In the genomic region with DNA sequence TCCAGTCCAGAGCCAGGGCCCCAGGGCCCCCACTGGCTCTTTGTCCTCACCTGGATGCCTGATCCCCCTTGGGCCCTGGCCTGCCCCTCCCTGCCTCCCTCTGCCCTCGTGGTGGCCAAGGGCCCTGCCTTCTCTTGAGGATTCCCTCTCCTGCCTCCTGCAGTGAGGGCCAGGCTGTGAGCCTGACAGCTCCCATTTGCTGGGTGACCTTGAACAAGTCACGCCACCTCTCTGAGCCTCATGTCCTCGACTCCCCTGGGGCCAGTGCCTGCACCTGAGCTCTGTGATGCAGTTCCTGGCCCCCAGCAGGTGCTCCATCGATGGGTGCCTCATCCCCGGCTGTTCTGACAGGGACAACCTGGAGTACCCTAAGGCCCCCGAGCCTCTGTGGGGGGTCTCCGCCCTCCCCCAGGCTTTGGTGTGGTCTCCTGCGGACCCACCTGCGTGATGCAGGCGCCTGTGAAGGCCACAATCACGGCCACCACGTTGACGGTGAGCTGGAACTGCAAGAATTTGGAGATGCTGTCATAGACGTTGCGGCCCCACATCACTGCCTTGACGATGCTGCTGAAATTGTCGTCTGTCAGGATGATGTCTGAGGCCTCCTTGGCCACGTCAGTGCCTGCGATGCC, we compare ENCODE assay signal across 20 cellular contexts. TPM values are rescaled to one million over a fixed set of nuclear protein-coding genes. Genes with fewer than 3 reads are reported as not detected.
DNase-seq lines count a peak whose midpoint lies in the region; ATAC-seq and TF ChIP-seq lines count a peak whose summit lies in the region.
"Had no signal": no experiment of that assay in that cellular context is flagged by ENCODE, and none has a peak within 500 bp of the region (broad histone marks: within the 10 kb centered on the region; RNA-seq: fewer than 3 reads in every experiment).

No MANE protein-coding gene starts in this region.

- H3K4me2 ChIP-seq in BLaER1 (peak overlapping the region; percentile 89), OCI-LY7 (ENCODE audit: low read length) (peak overlapping the region; percentile 0; the same call in 1 of the 2 replicates)
- H3K4me2 ChIP-seq: SK-N-SH had no signal

- CTCF ChIA-PET in OCI-LY7 (lab: Charles Lee; ENCODE audit: unreplicated experiment) = interaction anchor here (1.3 kb wide), 1 partner anchor 394 kb away, joined by 6 read pairs; no protein-coding TSS in a partner anchor

- H3K36me3 ChIP-seq in BLaER1 (peaks cover 43% of the 10 kb centered on the region), OCI-LY7 (ENCODE audit: insufficient read depth, low read length) (no peaks in the 10 kb centered on the region), thyroid gland (no peaks in the 10 kb centered on the region)

- TF ChIP-seq POLR2A in thyroid gland (IDR thresholded peaks at IDR 0.05) = no peak

- H3K27me3 ChIP-seq in BLaER1 (no peaks in the 10 kb centered on the region), thyroid gland (no peaks in the 10 kb centered on the region)

- H3K27ac ChIP-seq in BLaER1 (peak overlapping the region; percentile 87), OCI-LY7 (ENCODE audit: low read depth, low read length, poor library complexity, severe bottlenecking) (no peak overlapping the region), thyroid gland (no peak overlapping the region)

- H3K36me3 Mint-ChIP-seq in stimulated activated effector memory CD8-positive, alpha-beta T cell treated with anti-CD3 and anti-CD28 coated beads, Interleukin-12 subunit alpha, Interleukin-12 subunit beta, amount 100 ng/mL, for 72 hours = no peaks in the 10 kb centered on the region
- H3K36me3 Mint-ChIP-seq: IgD-negative memory B cell had no signal

- WGBS in thyroid gland, 2 donors = 57 to 86% methylated on average over 9 to 14 of the region's 19 CpGs

- no peaks in the 10 kb centered on the region for H3K9me3 ChIP-seq in BLaER1
- H3K9me3 ChIP-seq in OCI-LY7 (ENCODE audit: low read length) = no peaks in the 10 kb centered on the region
- H3K9me3 ChIP-seq in thyroid gland = no peaks in the 10 kb centered on the region
- H3K9me3 ChIP-seq: SK-N-SH had no signal

- peak overlapping the region; percentile 52 for H3K27ac Mint-ChIP-seq in stimulated activated effector memory CD8-positive, alpha-beta T cell treated with anti-CD3 and anti-CD28 coated beads, Interleukin-12 subunit alpha, Interleukin-12 subunit beta, amount 100 ng/mL, for 72 hours
- H3K27ac Mint-ChIP-seq: IgD-negative memory B cell had no signal

- no peaks in the 10 kb centered on the region for H3K79me2 ChIP-seq in OCI-LY7 (ENCODE audit: insufficient read depth, low read depth, low read length)

- H3K9me3 Mint-ChIP-seq in stimulated activated effector memory CD8-positive, alpha-beta T cell treated with anti-CD3 and anti-CD28 coated beads, Interleukin-12 subunit alpha, Interleukin-12 subunit beta, amount 100 ng/mL, for 72 hours = no peaks in the 10 kb centered on the region
- H3K9me3 Mint-ChIP-seq: IgD-negative memory B cell had no signal

- ATAC-seq in left lobe of liver = peak; percentile 4
- ATAC-seq in stimulated activated effector memory CD8-positive, alpha-beta T cell treated with anti-CD3 and anti-CD28 coated beads, Interleukin-12 subunit alpha, Interleukin-12 subunit beta, amount 100 ng/mL, for 72 hours = no peak
- no peak for ATAC-seq in activated CD4-positive, CD25-positive, alpha-beta regulatory T cell treated with anti-CD3 and anti-CD28 coated beads, Interleukin-2, amount 50 U/mL, for 24 hours

- intact Hi-C loops in OCI-LY7 (cut with micrococcal nuclease; ENCODE audit: unreplicated experiment) (loop anchor here (1.0 to 2.0 kb wide), 3 partner anchors 46 to 394 kb away; no protein-coding TSS in a partner anchor), thyroid gland (cut with DNase I) (loop anchor here (5.0 kb wide), 1 partner anchor 397 kb away; no protein-coding TSS in a partner anchor)

- H2AFZ ChIP-seq in OCI-LY7 (ENCODE audit: low read length) = no peak overlapping the region; the same call in 1 of the 2 replicates

- no TSS peak for BruUV-seq in OCI-LY7 (replicated peaks; lab: Mats Ljungman, UMichigan)

- no peaks in the 10 kb centered on the region for H3K9me2 ChIP-seq in OCI-LY7 (ENCODE audit: insufficient read depth, low read length)
- H3K9me2 ChIP-seq: SK-N-SH had no signal

- no peak for TF ChIP-seq CTCF in OCI-LY7 (conservative IDR thresholded peaks at IDR 0.05; ENCODE audit: low read length)
- TF ChIP-seq CTCF in thyroid gland (IDR thresholded peaks at IDR 0.05) = no peak

- H4K20me1 ChIP-seq in BLaER1 (no peaks in the 10 kb centered on the region), OCI-LY7 (ENCODE audit: insufficient read depth, low read length) (no peaks in the 10 kb centered on the region)

- H3K4me3 ChIP-seq in BLaER1 (no peak overlapping the region; the same call in 1 of the 2 replicates), OCI-LY7 (ENCODE audit: low read depth, low read length, poor library complexity, severe bottlenecking) (no peak overlapping the region), thyroid gland (replicated peaks in 1 of 3) (no peak overlapping the region)

- DNase-seq in OCI-LY7 (ENCODE audit: low spot score) (no peak), left lobe of liver (ENCODE audit: low spot score) (no peak), thyroid gland (no peak)
- no peak for DNase-seq in stimulated activated effector memory CD8-positive, alpha-beta T cell treated with anti-CD3 and anti-CD28 coated beads, Interleukin-12 subunit alpha, Interleukin-12 subunit beta, amount 100 ng/mL, for 72 hours (ENCODE audit: low spot score in 2 of 2)
- no peak for DNase-seq in stimulated activated CD4-positive, alpha-beta T cell treated with anti-CD3 and anti-CD28 coated beads, Interleukin-4, amount 100 ng/mL, for 1 hour
- DNase-seq: DMS153, DND-41, NCI-H1092, NCI-H1417 treated with DMSO at 0.1 percent for 48 hours, NCI-H1694 treated with DMSO at 0.1 percent for 48 hours, NCI-H2227 treated with DMSO at 0.1 percent for 48 hours, NCI-H526 treated with DMSO at 0.1 percent for 48 hours, RPMI8226, SIG-M5, SK-N-SH, SW 1271 had no signal

- H3K4me1 Mint-ChIP-seq in stimulated activated effector memory CD8-positive, alpha-beta T cell treated with anti-CD3 and anti-CD28 coated beads, Interleukin-12 subunit alpha, Interleukin-12 subunit beta, amount 100 ng/mL, for 72 hours = peaks cover 6% of the 10 kb centered on the region

- peak overlapping the region; percentile 73; the same call in 1 of the 2 replicates for H3K9ac ChIP-seq in BLaER1
- H3K9ac ChIP-seq: SK-N-SH had no signal

- H3K4me3 Mint-ChIP-seq in stimulated activated effector memory CD8-positive, alpha-beta T cell treated with anti-CD3 and anti-CD28 coated beads, Interleukin-12 subunit alpha, Interleukin-12 subunit beta, amount 100 ng/mL, for 72 hours = no peak overlapping the region
- H3K4me3 Mint-ChIP-seq: IgD-negative memory B cell had no signal

- H3K4me1 ChIP-seq in BLaER1 = peaks cover 100% of the 10 kb centered on the region
- H3K4me1 ChIP-seq in OCI-LY7 (ENCODE audit: insufficient read depth, low read length, poor library complexity, severe bottlenecking) = peaks cover 14% of the 10 kb centered on the region
- H3K4me1 ChIP-seq in thyroid gland = no peaks in the 10 kb centered on the region

- POLR2A ChIA-PET in OCI-LY7 (lab: Charles Lee) = no interaction called here

RNA-seq across cellular contexts. Expression of a gene that starts 24.1 kb away (rescaled TPM):
- total RNA-seq in OCI-LY7 (2014; rRNA removed; shearing (Covaris generic)) = 131 and 132 TPM in 2 replicates
- total RNA-seq in OCI-LY7 (2022) = 104 and 111 TPM in 2 replicates
- 67.9 TPM for total RNA-seq in left lobe of liver
- total RNA-seq in thyroid gland = 100 to 1,000 TPM in 3 of 4 donors, 10 to 100 TPM in 1; 93.3 to 156 (median 136) TPM

RNA-seq across cellular contexts. Expression of a gene that starts 52.3 kb away (rescaled TPM):
- total RNA-seq in OCI-LY7 (2014; rRNA removed; shearing (Covaris generic)) = 0.32 TPM in 1 of 2 replicates, not detected in the other
- total RNA-seq in OCI-LY7 (2022) = 0.42 and 0.77 TPM in 2 replicates
- total RNA-seq in left lobe of liver = 0.30 TPM
- 1 to 10 TPM in 2 of 4 donors, under 1 TPM in 1, not detected in 1; 0.56 to 1.2 (median 1.1) TPM for total RNA-seq in thyroid gland
- total RNA-seq: NCI-H460 had no signal
